21 cellular contexts compared by ENCODE assay signal in genomic region chr6:5698318-5698717, GRCh38.
"Had no signal": no experiment of that assay in that cellular context is flagged by ENCODE, and none has a peak within 500 bp of the region (broad histone marks: within the 10 kb centered on the region; RNA-seq: fewer than 3 reads in every experiment).

No MANE protein-coding gene starts in this region.

- H3K9me3 ChIP-seq: breast epithelium, gastroesophageal sphincter, left ventricle myocardium inferior, right lobe of liver, thoracic aorta had no signal

- H3K27ac Mint-ChIP-seq: activated CD4-positive, alpha-beta memory T cell treated with anti-CD3 and anti-CD28 coated beads, Interleukin-2, amount 10 ng/mL, durations not matched to agents 7 days and 5 days; activated CD4-positive, alpha-beta T cell treated with anti-CD3 and anti-CD28 coated beads, Interleukin-2, amount 10 ng/mL, durations not matched to agents 24 days and 14 days; activated T-helper 17 cell treated with anti-CD3 and anti-CD28 coated beads, Interleukin-2, amount 50 U/mL, for 72 hours; endodermal cell; nephron; T-helper 2 cell treated with Interferon-gamma antibody and Interleukin-4, amounts not matched to agents 5 μg/mL and 100 μg/mL, for 36 hours had no signal

- H3K36me3 ChIP-seq: breast epithelium, gastroesophageal sphincter, left ventricle myocardium inferior, right lobe of liver, thoracic aorta had no signal

- H3K4me1 ChIP-seq: breast epithelium, right lobe of liver had no signal

- DNase-seq: activated CD4-positive, alpha-beta memory T cell treated with anti-CD3 and anti-CD28 coated beads, Interleukin-2, amount 10 ng/mL, durations not matched to agents 7 days and 5 days; activated CD4-positive, alpha-beta T cell treated with anti-CD3 and anti-CD28 coated beads, Interleukin-2, amount 10 ng/mL, durations not matched to agents 24 days and 14 days; activated CD8-positive, alpha-beta memory T cell treated with anti-CD3 and anti-CD28 coated beads, Interleukin-2, amount 50 U/mL, for 48 hours; activated gamma-delta T cell treated with Interleukin-2 at 50 U/mL for 16 hours; activated naive CD4-positive, alpha-beta T cell treated with anti-CD3 and anti-CD28 coated beads, Interleukin-2, amount 50 U/mL, for 16 hours; activated T-cell treated with anti-CD3 and anti-CD28 coated beads, Interleukin-2, amount 50 U/mL, for 4 hours; amniotic stem cell; central memory CD4-positive, alpha-beta T cell; endodermal cell; islet precursor cell; left ventricle myocardium inferior; right lobe of liver; stimulated activated CD4-positive, alpha-beta T cell treated with anti-CD3 and anti-CD28 coated beads, Interleukin-2, amount 100 ng/mL, for 48 hours; stimulated activated naive CD8-positive, alpha-beta T cell treated with anti-CD3 and anti-CD28 coated beads, Interleukin-15, Interleukin-2, amounts not matched to agents 100 U/mL and 50 U/mL, for 24 hours had no signal

- H3K4me3 ChIP-seq: breast epithelium, gastroesophageal sphincter, hepatocyte, left ventricle myocardium inferior, right lobe of liver, thoracic aorta had no signal

- H3K27me3 ChIP-seq: breast epithelium, gastroesophageal sphincter, hepatocyte, right lobe of liver had no signal

- H3K9me3 Mint-ChIP-seq: activated CD4-positive, alpha-beta memory T cell treated with anti-CD3 and anti-CD28 coated beads, Interleukin-2, amount 10 ng/mL, durations not matched to agents 7 days and 5 days; activated CD4-positive, alpha-beta T cell treated with anti-CD3 and anti-CD28 coated beads, Interleukin-2, amount 10 ng/mL, durations not matched to agents 24 days and 14 days; activated T-helper 17 cell treated with anti-CD3 and anti-CD28 coated beads, Interleukin-2, amount 50 U/mL, for 72 hours; T-helper 2 cell treated with Interferon-gamma antibody and Interleukin-4, amounts not matched to agents 5 μg/mL and 100 μg/mL, for 36 hours had no signal

- H3K4me1 Mint-ChIP-seq: activated T-helper 17 cell treated with anti-CD3 and anti-CD28 coated beads, Interleukin-2, amount 50 U/mL, for 72 hours had no signal

- H3K4me3 Mint-ChIP-seq: activated CD4-positive, alpha-beta memory T cell treated with anti-CD3 and anti-CD28 coated beads, Interleukin-2, amount 10 ng/mL, durations not matched to agents 7 days and 5 days; activated CD4-positive, alpha-beta T cell treated with anti-CD3 and anti-CD28 coated beads, Interleukin-2, amount 10 ng/mL, durations not matched to agents 24 days and 14 days; activated T-cell treated with anti-CD3 and anti-CD28 coated beads, Interleukin-2, amount 50 U/mL, for 4 hours; activated T-helper 17 cell treated with anti-CD3 and anti-CD28 coated beads, Interleukin-2, amount 50 U/mL, for 72 hours; endodermal cell; nephron; T-helper 2 cell treated with Interferon-gamma antibody and Interleukin-4, amounts not matched to agents 5 μg/mL and 100 μg/mL, for 36 hours had no signal

- ATAC-seq: activated T-cell treated with anti-CD3 and anti-CD28 coated beads, Interleukin-2, amount 50 U/mL, for 4 hours; activated T-helper 17 cell treated with anti-CD3 and anti-CD28 coated beads, Interleukin-2, amount 50 U/mL, for 72 hours had no signal

- H3K27ac ChIP-seq: breast epithelium, gastroesophageal sphincter, hepatocyte, left ventricle myocardium inferior, right lobe of liver, thoracic aorta had no signal

- H3K27me3 Mint-ChIP-seq: activated CD4-positive, alpha-beta memory T cell treated with anti-CD3 and anti-CD28 coated beads, Interleukin-2, amount 10 ng/mL, durations not matched to agents 7 days and 5 days; activated CD4-positive, alpha-beta T cell treated with anti-CD3 and anti-CD28 coated beads, Interleukin-2, amount 10 ng/mL, durations not matched to agents 24 days and 14 days; activated T-helper 17 cell treated with anti-CD3 and anti-CD28 coated beads, Interleukin-2, amount 50 U/mL, for 72 hours had no signal
